Comparison of ENCODE assay signal across 29 cellular contexts in the genomic region with DNA sequence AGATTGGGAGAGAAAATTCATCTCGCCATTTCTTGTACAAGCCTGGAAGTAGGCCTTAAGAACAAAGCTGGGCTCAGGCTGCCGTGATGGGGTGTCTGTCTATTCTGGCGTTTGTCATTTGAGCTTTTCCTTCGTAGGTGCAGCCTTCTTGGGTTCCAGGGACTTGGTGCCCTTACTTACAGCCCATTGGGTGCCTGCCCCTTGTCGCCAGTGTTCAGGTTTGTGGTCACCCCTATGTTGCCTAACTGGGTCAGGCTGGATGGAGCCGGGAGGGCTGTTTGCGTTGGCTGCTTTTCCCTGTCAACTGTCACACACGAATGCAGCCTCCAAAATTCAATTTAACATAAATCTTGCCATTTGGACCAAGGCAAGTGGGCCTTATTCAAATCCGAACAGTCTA.
"Had no signal": no experiment of that assay in that cellular context is flagged by ENCODE, and none has a peak within 500 bp of the region (broad histone marks: within the 10 kb centered on the region; RNA-seq: fewer than 3 reads in every experiment).

No MANE protein-coding gene starts in this region.

- H3K9me3 Mint-ChIP-seq: activated CD4-positive, alpha-beta memory T cell treated with anti-CD3 and anti-CD28 coated beads for 36 hours; activated CD4-positive, alpha-beta T cell treated with anti-CD3 and anti-CD28 coated beads, Interleukin-2, amount 10 ng/mL, durations not matched to agents 24 days and 14 days; activated naive CD4-positive, alpha-beta T cell treated with anti-CD3 and anti-CD28 coated beads for 36 hours; activated naive CD4-positive, alpha-beta T cell treated with anti-CD3 and anti-CD28 coated beads, Interleukin-2, amount 50 U/mL, for 72 hours; activated naive CD8-positive, alpha-beta T cell treated with anti-CD3 and anti-CD28 coated beads, Interleukin-2, amount 10 ng/mL, durations not matched to agents 7 days and 5 days; activated T-helper 1 cell treated with anti-CD3 and anti-CD28 coated beads, Interleukin-12 subunit alpha, Interleukin-12 subunit beta, Interleukin-2, Interleukin-4 antibody, amounts not matched to agents 30 ng/mL and 10 ng/mL and 1 ng/mL, durations not matched to agents 14 hours and 24 hours and 36 hours; activated T-helper 2 cell treated with anti-CD3 and anti-CD28 coated beads, Interferon-gamma antibody, Interleukin-2, Interleukin-4, amounts not matched to agents 10 μg/mL and 5 μg/mL and 100 μg/mL, durations not matched to agents 14 hours and 24 hours and 36 hours; central memory CD8-positive, alpha-beta T cell; effector memory CD8-positive, alpha-beta T cell had no signal

- H3K36me3 ChIP-seq: ascending aorta, brain microvascular endothelial cell, esophagus squamous epithelium, gastroesophageal sphincter, heart right ventricle had no signal

- H3K4me3 ChIP-seq: ascending aorta, esophagus squamous epithelium, gastroesophageal sphincter, heart right ventricle had no signal

- H3K4me3 Mint-ChIP-seq: activated CD4-positive, alpha-beta memory T cell treated with anti-CD3 and anti-CD28 coated beads for 36 hours; activated CD4-positive, alpha-beta T cell treated with anti-CD3 and anti-CD28 coated beads for 36 hours; activated CD4-positive, alpha-beta T cell treated with anti-CD3 and anti-CD28 coated beads, Interleukin-2, amount 10 ng/mL, durations not matched to agents 24 days and 14 days; activated CD8-positive, alpha-beta memory T cell treated with anti-CD3 and anti-CD28 coated beads, Interleukin-2, amount 10 ng/mL, durations not matched to agents 7 days and 5 days; activated CD8-positive, alpha-beta T cell treated with anti-CD3 and anti-CD28 coated beads, Interleukin-2, amount 10 ng/mL, durations not matched to agents 7 days and 5 days; activated naive CD4-positive, alpha-beta T cell treated with anti-CD3 and anti-CD28 coated beads for 36 hours; activated naive CD8-positive, alpha-beta T cell treated with anti-CD3 and anti-CD28 coated beads, Interleukin-2, amount 10 ng/mL, durations not matched to agents 7 days and 5 days; activated T-helper 1 cell treated with anti-CD3 and anti-CD28 coated beads, Interleukin-12 subunit alpha, Interleukin-12 subunit beta, Interleukin-2, Interleukin-4 antibody, amounts not matched to agents 30 ng/mL and 10 ng/mL and 1 ng/mL, durations not matched to agents 14 hours and 24 hours and 36 hours; central memory CD8-positive, alpha-beta T cell; effector memory CD8-positive, alpha-beta T cell had no signal

- H3K4me1 Mint-ChIP-seq: activated CD4-positive, alpha-beta T cell treated with anti-CD3 and anti-CD28 coated beads for 36 hours; activated CD4-positive, alpha-beta T cell treated with anti-CD3 and anti-CD28 coated beads, Interleukin-2, amount 10 ng/mL, durations not matched to agents 24 days and 14 days; activated CD8-positive, alpha-beta memory T cell treated with anti-CD3 and anti-CD28 coated beads, Interleukin-2, amount 10 ng/mL, durations not matched to agents 7 days and 5 days; activated naive CD8-positive, alpha-beta T cell treated with anti-CD3 and anti-CD28 coated beads, Interleukin-2, amount 10 ng/mL, durations not matched to agents 7 days and 5 days; central memory CD8-positive, alpha-beta T cell had no signal

- H3K36me3 Mint-ChIP-seq: activated CD4-positive, alpha-beta memory T cell treated with anti-CD3 and anti-CD28 coated beads for 36 hours; activated CD8-positive, alpha-beta memory T cell treated with anti-CD3 and anti-CD28 coated beads, Interleukin-2, amount 10 ng/mL, durations not matched to agents 7 days and 5 days; activated naive CD4-positive, alpha-beta T cell treated with anti-CD3 and anti-CD28 coated beads, Interleukin-2, amount 50 U/mL, for 72 hours; activated naive CD8-positive, alpha-beta T cell treated with anti-CD3 and anti-CD28 coated beads, Interleukin-2, amount 10 ng/mL, durations not matched to agents 7 days and 5 days had no signal

- H3K27me3 ChIP-seq: ascending aorta, brain microvascular endothelial cell had no signal

- H3K27me3 Mint-ChIP-seq: activated CD4-positive, alpha-beta T cell treated with anti-CD3 and anti-CD28 coated beads for 36 hours; central memory CD8-positive, alpha-beta T cell had no signal

- H3K27ac Mint-ChIP-seq: activated CD4-positive, alpha-beta memory T cell treated with anti-CD3 and anti-CD28 coated beads for 36 hours; activated CD4-positive, alpha-beta T cell treated with anti-CD3 and anti-CD28 coated beads for 36 hours; activated CD4-positive, alpha-beta T cell treated with anti-CD3 and anti-CD28 coated beads, Interleukin-2, amount 10 ng/mL, durations not matched to agents 24 days and 14 days; activated CD8-positive, alpha-beta memory T cell treated with anti-CD3 and anti-CD28 coated beads, Interleukin-2, amount 10 ng/mL, durations not matched to agents 7 days and 5 days; activated CD8-positive, alpha-beta T cell treated with anti-CD3 and anti-CD28 coated beads, Interleukin-2, amount 10 ng/mL, durations not matched to agents 7 days and 5 days; activated naive CD4-positive, alpha-beta T cell treated with anti-CD3 and anti-CD28 coated beads for 36 hours; activated naive CD4-positive, alpha-beta T cell treated with anti-CD3 and anti-CD28 coated beads, Interleukin-2, amount 50 U/mL, for 72 hours; activated naive CD8-positive, alpha-beta T cell treated with anti-CD3 and anti-CD28 coated beads, Interleukin-2, amount 10 ng/mL, durations not matched to agents 7 days and 5 days; activated T-helper 1 cell treated with anti-CD3 and anti-CD28 coated beads, Interleukin-12 subunit alpha, Interleukin-12 subunit beta, Interleukin-2, Interleukin-4 antibody, amounts not matched to agents 30 ng/mL and 10 ng/mL and 1 ng/mL, durations not matched to agents 14 hours and 24 hours and 36 hours; activated T-helper 2 cell treated with anti-CD3 and anti-CD28 coated beads, Interferon-gamma antibody, Interleukin-2, Interleukin-4, amounts not matched to agents 10 μg/mL and 5 μg/mL and 100 μg/mL, durations not matched to agents 14 hours and 24 hours and 36 hours; effector memory CD8-positive, alpha-beta T cell had no signal

- H3K27ac ChIP-seq: ascending aorta, brain microvascular endothelial cell, epithelial cell of prostate, esophagus squamous epithelium, gastroesophageal sphincter, heart right ventricle had no signal

- ATAC-seq: activated CD4-positive, alpha-beta T cell treated with anti-CD3 and anti-CD28 coated beads for 36 hours; activated CD8-positive, alpha-beta memory T cell treated with anti-CD3 and anti-CD28 coated beads, Interleukin-2, amount 10 ng/mL, durations not matched to agents 7 days and 5 days; activated CD8-positive, alpha-beta T cell treated with anti-CD3 and anti-CD28 coated beads, Interleukin-2, amount 10 ng/mL, durations not matched to agents 7 days and 5 days; activated naive CD4-positive, alpha-beta T cell treated with anti-CD3 and anti-CD28 coated beads, Interleukin-2, amount 50 U/mL, for 72 hours; effector memory CD8-positive, alpha-beta T cell; gastroesophageal sphincter; heart right ventricle had no signal

- H3K9me3 ChIP-seq: ascending aorta, esophagus squamous epithelium, gastroesophageal sphincter, heart right ventricle had no signal

- DNase-seq: activated CD4-positive, alpha-beta memory T cell treated with anti-CD3 and anti-CD28 coated beads for 36 hours; activated CD4-positive, alpha-beta T cell treated with anti-CD3 and anti-CD28 coated beads for 36 hours; activated CD4-positive, alpha-beta T cell treated with anti-CD3 and anti-CD28 coated beads, Interleukin-2, amount 10 ng/mL, durations not matched to agents 24 days and 14 days; activated CD4-positive, CD25-positive, alpha-beta regulatory T cell; activated CD4-positive, CD25-positive, alpha-beta regulatory T cell treated with anti-CD3 and anti-CD28 coated beads, Interleukin-2, amount 50 U/mL, for 72 hours; activated CD8-positive, alpha-beta memory T cell treated with anti-CD3 and anti-CD28 coated beads, Interleukin-2, amount 10 ng/mL, durations not matched to agents 7 days and 5 days; activated CD8-positive, alpha-beta memory T cell treated with anti-CD3 and anti-CD28 coated beads, Interleukin-2, amount 50 U/mL, for 4 hours; activated CD8-positive, alpha-beta T cell treated with anti-CD3 and anti-CD28 coated beads, Interleukin-2, amount 10 ng/mL, durations not matched to agents 7 days and 5 days; activated effector memory CD4-positive, alpha-beta T cell treated with anti-CD3 and anti-CD28 coated beads, Interleukin-2, amount 50 U/mL, for 16 hours; activated naive CD4-positive, alpha-beta T cell treated with anti-CD3 and anti-CD28 coated beads for 36 hours; activated naive CD8-positive, alpha-beta T cell treated with anti-CD3 and anti-CD28 coated beads, Interleukin-2, amount 10 ng/mL, durations not matched to agents 7 days and 5 days; activated T-cell treated with anti-CD3 and anti-CD28 coated beads, Interleukin-2, amount 50 U/mL, for 1 hour; activated T-cell treated with anti-CD3 and anti-CD28 coated beads, Interleukin-2, amount 50 U/mL, for 48 hours; brain microvascular endothelial cell; cortex of kidney; dermis blood vessel endothelial cell; effector CD4-positive, alpha-beta T cell; effector memory CD8-positive, alpha-beta T cell; esophagus squamous epithelium; foreskin melanocyte; heart right ventricle; T-helper 2 cell had no signal

- H3K4me1 ChIP-seq: ascending aorta, esophagus squamous epithelium, gastroesophageal sphincter, heart right ventricle had no signal
